In genomic region chr10:8072211-8072610, GRCh38 we compare ENCODE assay signal across 23 cellular contexts. TPM values are rescaled to one million over a fixed set of nuclear protein-coding genes. Genes with fewer than 3 reads are reported as not detected.
DNase-seq lines count a peak whose midpoint lies in the region; ATAC-seq, FAIRE-seq and TF ChIP-seq lines count a peak whose summit lies in the region.
"Had no signal": no experiment of that assay in that cellular context is flagged by ENCODE, and none has a peak within 500 bp of the region (broad histone marks: within the 10 kb centered on the region; RNA-seq: fewer than 3 reads in every experiment).

No MANE protein-coding gene starts in this region.

- H3K4me3 ChIP-seq in BLaER1: no peak overlapping the region
- no peak overlapping the region for H3K4me3 ChIP-seq in mesendoderm (ENCODE audit: low read length)
- H3K4me3 ChIP-seq: esophagus muscularis mucosa, gastrocnemius medialis, ovary, right atrium auricular region, spleen, thyroid gland had no signal

- H3K4me2 ChIP-seq in BLaER1: peak overlapping the region; percentile 36
- peak overlapping the region; percentile 3 for H3K4me2 ChIP-seq in mesendoderm (ENCODE audit: low read length)

- H3K4me3 Mint-ChIP-seq in CD4-positive, alpha-beta T cell: no peak overlapping the region
- H3K4me3 Mint-ChIP-seq in T-helper 17 cell (peak overlapping the region; percentile 36), CD14-positive monocyte (no peak overlapping the region)
- H3K4me3 Mint-ChIP-seq: activated CD4-positive, alpha-beta T cell treated with anti-CD3 and anti-CD28 coated beads for 36 hours had no signal

- H3K79me1 ChIP-seq in mesendoderm (ENCODE audit: low read length): peaks cover 5% of the 10 kb centered on the region

- H3K36me3 ChIP-seq in BLaER1 (no peaks in the 10 kb centered on the region), mesendoderm (ENCODE audit: control insufficient read depth, insufficient read depth, low read length) (peaks cover 8% of the 10 kb centered on the region)
- H3K36me3 ChIP-seq: gastrocnemius medialis, ovary, right atrium auricular region had no signal

- H2BK5ac ChIP-seq in mesendoderm (ENCODE audit: low read length): peak overlapping the region; percentile 95

- TF ChIP-seq CTCF in CD4-positive, alpha-beta T cell (IDR thresholded peaks at IDR 0.05): no peak
- TF ChIP-seq CTCF in CD14-positive monocyte (IDR thresholded peaks at IDR 0.05): no peak

- peak overlapping the region; percentile 56 for H3K18ac ChIP-seq in mesendoderm (ENCODE audit: low read length)

- H3K23ac ChIP-seq in mesendoderm (ENCODE audit: low read length): peak overlapping the region; percentile 57

- no peaks in the 10 kb centered on the region for H4K20me1 ChIP-seq in BLaER1

- intact Hi-C loops in CD4-positive, alpha-beta T cell (cut with DNase I, micrococcal nuclease): no loop called here
- intact Hi-C loops in CD14-positive monocyte (cut with micrococcal nuclease): no loop called here

- WGBS in mesendoderm (ENCODE audit: extremely low coverage, insufficient coverage, low lambda C conversion rate): no CpG with 5 or more reads among the region's 4 CpGs

- POLR2A ChIA-PET in CD4-positive, alpha-beta T cell (lab: Charles Lee): interaction anchor here (2.2 kb wide), 1 partner anchor 11 kb away, joined by 7 read pairs; no protein-coding TSS in a partner anchor

- no peak overlapping the region for H4K5ac ChIP-seq in mesendoderm (ENCODE audit: low read length)

- H3K27me3 Mint-ChIP-seq in CD4-positive, alpha-beta T cell: no peaks in the 10 kb centered on the region
- H3K27me3 Mint-ChIP-seq in T-helper 17 cell (no peaks in the 10 kb centered on the region), CD14-positive monocyte (ENCODE audit: low read depth in 3 of 3) (peaks cover 9 to 27% (median 12%) of the 10 kb centered on the region in 3 donors)
- H3K27me3 Mint-ChIP-seq: activated CD4-positive, alpha-beta T cell treated with anti-CD3 and anti-CD28 coated beads for 36 hours had no signal

- H4K8ac ChIP-seq in mesendoderm (ENCODE audit: low read depth, low read length): no peak overlapping the region

- H3K27ac ChIP-seq in BLaER1: no peak overlapping the region
- no peak overlapping the region for H3K27ac ChIP-seq in CD4-positive, alpha-beta T cell (ENCODE audit: low read depth, low read length)
- peak overlapping the region; percentile 75 for H3K27ac ChIP-seq in mesendoderm (ENCODE audit: low read depth, low read length)
- H3K27ac ChIP-seq: esophagus muscularis mucosa, gastrocnemius medialis, ovary, right atrium auricular region, spleen, thyroid gland had no signal

- H2BK15ac ChIP-seq in mesendoderm (replicated peaks; ENCODE audit: low read depth): no peak overlapping the region

- no peak overlapping the region for H2AK5ac ChIP-seq in mesendoderm (ENCODE audit: low read length)

- H3K4me1 ChIP-seq in BLaER1 (peaks cover 9% of the 10 kb centered on the region), mesendoderm (ENCODE audit: control insufficient read depth, low read depth, low read length) (peaks cover 10% of the 10 kb centered on the region)
- H3K4me1 ChIP-seq: esophagus muscularis mucosa, gastrocnemius medialis, right atrium auricular region, thyroid gland had no signal

- H3K36me3 Mint-ChIP-seq in CD4-positive, alpha-beta T cell (ENCODE audit: low read depth): peaks cover 97% of the 10 kb centered on the region
- H3K36me3 Mint-ChIP-seq in T-helper 17 cell (ENCODE audit: low read depth) (peaks cover 20% of the 10 kb centered on the region), CD14-positive monocyte (no peaks in the 10 kb centered on the region)

- CTCF ChIA-PET in CD4-positive, alpha-beta T cell (lab: Charles Lee): no interaction called here

- H3K27me3 ChIP-seq in BLaER1 (no peaks in the 10 kb centered on the region), mesendoderm (ENCODE audit: insufficient read depth, low read length, poor library complexity) (no peaks in the 10 kb centered on the region)
- H3K27me3 ChIP-seq in CD4-positive, alpha-beta T cell (ENCODE audit: control insufficient read depth, insufficient read depth, low read length): no peaks in the 10 kb centered on the region
- H3K27me3 ChIP-seq: gastrocnemius medialis, ovary, right atrium auricular region, thyroid gland had no signal

- H3K9me3 Mint-ChIP-seq in CD4-positive, alpha-beta T cell: no peaks in the 10 kb centered on the region
- H3K9me3 Mint-ChIP-seq in CD14-positive monocyte: peaks cover 0 to 6% (median 0%) of the 10 kb centered on the region in 7 donors

- peak overlapping the region; percentile 78 for H3K56ac ChIP-seq in mesendoderm (ENCODE audit: low read length)

- H3K4ac ChIP-seq in mesendoderm (ENCODE audit: low read depth, low read length): peak overlapping the region; percentile 72

- H3K79me2 ChIP-seq in mesendoderm (ENCODE audit: control insufficient read depth, insufficient read depth, low read length): peaks cover 2% of the 10 kb centered on the region

- H3K9ac ChIP-seq in BLaER1 (no peak overlapping the region), mesendoderm (ENCODE audit: low read length) (peak overlapping the region; percentile 13)

- FAIRE-seq in RCC 7860 (lab: Jason Lieb, UNC): no peak
- FAIRE-seq: astrocyte, GM19239 had no signal

- no peaks in the 10 kb centered on the region for H3K9me3 ChIP-seq in BLaER1
- H3K9me3 ChIP-seq in CD4-positive, alpha-beta T cell (ENCODE audit: control insufficient read depth, low read length): no peaks in the 10 kb centered on the region
- no peaks in the 10 kb centered on the region for H3K9me3 ChIP-seq in T-helper 17 cell (ENCODE audit: control insufficient read depth, low read length, poor library complexity, severe bottlenecking)
- H3K9me3 ChIP-seq: esophagus muscularis mucosa, gastrocnemius medialis, ovary, right atrium auricular region, spleen, thyroid gland had no signal

- ATAC-seq in CD4-positive, alpha-beta T cell (ENCODE audit: poor library complexity): no peak
- ATAC-seq in T-helper 17 cell: no peak
- ATAC-seq in HG03378 (IDR thresholded peaks at IDR 0.05; ENCODE audit: unreplicated experiment): no peak
- ATAC-seq: activated CD4-positive, alpha-beta T cell treated with anti-CD3 and anti-CD28 coated beads for 36 hours; gastrocnemius medialis had no signal

- H3K4me1 Mint-ChIP-seq in CD4-positive, alpha-beta T cell (ENCODE audit: low read depth): peaks cover 72% of the 10 kb centered on the region
- H3K4me1 Mint-ChIP-seq in T-helper 17 cell: peaks cover 44% of the 10 kb centered on the region
- no peaks in the 10 kb centered on the region for H3K4me1 Mint-ChIP-seq in CD14-positive monocyte

- H2BK120ac ChIP-seq in mesendoderm (ENCODE audit: low read depth, low read length): no peak overlapping the region

- peak overlapping the region; percentile 10 for H3K27ac Mint-ChIP-seq in CD4-positive, alpha-beta T cell
- H3K27ac Mint-ChIP-seq in T-helper 17 cell (peak overlapping the region; percentile 94), CD14-positive monocyte (no peak overlapping the region)

- no peak for DNase-seq in CD4-positive, alpha-beta T cell
- DNase-seq in T-helper 17 cell (no peak), mesendoderm (peak; percentile 67), RCC 7860 (ENCODE audit: low spot score) (no peak), CD14-positive monocyte (ENCODE audit: low spot score) (no peak)
- DNase-seq: activated CD4-positive, alpha-beta T cell treated with anti-CD3 and anti-CD28 coated beads for 36 hours; activated naive CD4-positive, alpha-beta T cell; gastrocnemius medialis; Kasumi-1; NCI-H1092; NCI-H187 treated with DMSO at 0.1 percent for 48 hours; NCI-H69; ovary; spleen; stimulated activated CD4-positive, alpha-beta T cell treated with anti-CD3 and anti-CD28 coated beads, Interleukin-4, amount 100 ng/mL, for 1 hour; stimulated activated naive CD4-positive, alpha-beta T cell treated with Interleukin-2 at 50 U/mL for 16 hours; thyroid gland had no signal

RNA-seq across cellular contexts. Expression of gene GATA3, which starts 17.7 kb away (rescaled TPM):
- total RNA-seq in CD4-positive, alpha-beta T cell: 100 to 1,000 TPM; 128 to 141 TPM
- total RNA-seq in T-helper 17 cell: 100 to 1,000 TPM in 1 of 2 donors, 10 to 100 TPM in 1; 91.9 to 149 TPM
- 7.2 TPM for polyA plus RNA-seq in mesendoderm (2013, experiment 1 of 2)
- polyA plus RNA-seq in mesendoderm (2013, experiment 2 of 2): 6.2 TPM
- polyA plus RNA-seq in CD14-positive monocyte: under 1 TPM in 1 of 2 donors, not detected in 1; 0.07 TPM

Comparison
In these comparisons a context has a peak if more than half of its experiments do, and no peak if none do; other contexts are left out.
1. H3K27ac Mint-ChIP-seq: peak in CD4-positive, alpha-beta T cell (single experiment) and T-helper 17 cell (single experiment); none in CD14-positive monocyte (0 of 7).